Comparison of ENCODE assay signal across 8 cellular contexts in the genomic region with DNA sequence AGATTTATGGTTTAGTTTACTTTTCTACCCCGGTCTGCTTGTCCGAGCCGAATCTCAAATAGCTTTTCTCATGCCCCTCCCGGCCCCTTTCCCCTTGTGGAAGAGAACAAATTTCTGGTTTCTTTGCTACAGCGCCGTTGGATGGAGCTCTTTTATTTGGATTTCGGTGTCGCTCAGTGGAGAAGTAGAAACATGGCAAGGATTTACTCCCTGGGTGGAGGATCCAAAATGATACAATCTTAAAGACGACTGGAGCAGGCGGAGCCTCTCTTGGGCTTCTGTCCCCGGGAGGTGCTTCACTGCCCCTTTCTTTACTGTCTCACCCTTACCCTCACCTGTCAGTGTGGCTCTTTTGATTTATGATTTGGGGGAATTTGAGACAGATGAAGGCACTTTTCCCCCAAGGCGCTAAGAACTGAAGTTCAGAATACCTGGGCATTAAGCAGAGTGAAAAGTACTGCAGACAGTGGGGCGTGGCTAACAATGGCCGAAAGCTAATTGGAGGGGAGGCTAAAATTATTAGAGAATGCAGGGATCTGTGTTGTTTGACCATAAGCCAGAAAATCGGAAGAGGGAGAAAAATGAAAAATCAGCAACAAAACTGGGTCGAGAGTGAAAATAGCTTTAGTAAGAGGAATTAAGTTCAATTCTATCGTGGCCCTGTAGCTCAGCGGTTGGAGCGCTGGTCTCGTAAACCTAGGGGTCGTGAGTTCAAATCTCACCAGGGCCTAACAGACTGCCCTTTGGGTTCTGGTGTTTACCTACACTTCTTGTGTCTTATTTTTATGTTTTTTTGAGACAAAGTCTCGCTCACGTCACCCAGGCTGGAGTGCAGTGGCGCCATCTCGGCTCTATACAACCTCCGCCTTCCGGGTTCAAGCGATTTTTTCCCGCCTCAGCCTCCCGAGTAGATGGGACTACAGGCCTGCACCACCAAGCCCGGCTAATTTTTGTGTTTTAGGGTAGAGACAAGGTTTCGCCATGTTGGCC.
A peak's percentile ranks its signal among the peaks of the same experiment; 100 is the strongest.
DNase-seq lines count a peak whose midpoint lies in the region; ATAC-seq and TF ChIP-seq lines count a peak whose summit lies in the region.

No MANE protein-coding gene starts in this region.

- peak overlapping the region; percentile 9 for H3K4me3 Mint-ChIP-seq in activated B cell treated with CpG ODN at 0.5 μM for 24 hours

- H3K36me3 Mint-ChIP-seq in activated B cell treated with CpG ODN at 0.5 μM for 24 hours (ENCODE audit: low read depth), result no peaks in the 10 kb centered on the region

- no peaks in the 10 kb centered on the region for H3K9me2 ChIP-seq in hepatocyte (replicated peaks; ENCODE audit: insufficient read depth)

- ATAC-seq in activated B cell treated with CpG ODN at 0.5 μM for 24 hours (ENCODE audit: low read depth) (no peak), GM21367 (IDR thresholded peaks at IDR 0.05; ENCODE audit: unreplicated experiment) (no peak), GM19467 (IDR thresholded peaks at IDR 0.05; ENCODE audit: unreplicated experiment) (no peak)

- no peaks in the 10 kb centered on the region for H3K79me2 ChIP-seq in hepatocyte

- 30% methylated on average over 32 of the region's 32 CpGs for WGBS in hepatocyte (ENCODE audit: low lambda C conversion rate, missing lambda C conversion rate)
- WGBS in testis, 2 donors, result 20 to 29% methylated on average over 32 of the region's 32 CpGs

- peaks cover 56% of the 10 kb centered on the region for H3K27me3 Mint-ChIP-seq in activated B cell treated with CpG ODN at 0.5 μM for 24 hours

- H3K4me2 ChIP-seq in hepatocyte, result peak overlapping the region; percentile 78

- peak overlapping the region; percentile 52 for H2AFZ ChIP-seq in hepatocyte

- H3K4me1 ChIP-seq in hepatocyte (ENCODE audit: insufficient read depth), result no peaks in the 10 kb centered on the region
- H3K4me1 ChIP-seq in testis, result no peaks in the 10 kb centered on the region

- H3K4me1 Mint-ChIP-seq in activated B cell treated with CpG ODN at 0.5 μM for 24 hours, result peaks cover 14% of the 10 kb centered on the region

- H3K9me3 ChIP-seq in hepatocyte (ENCODE audit: low read depth), result no peaks in the 10 kb centered on the region
- H3K9me3 ChIP-seq in testis, result no peaks in the 10 kb centered on the region

- DNase-seq in AG04449 (ENCODE audit: low read depth, low spot score) (no peak), H4 (ENCODE audit: low spot score) (peak; percentile 44), activated B cell treated with CpG ODN at 0.5 μM for 24 hours (no peak), hepatocyte (ENCODE audit: low spot score) (peak; percentile 65), testis (no peak), activated gamma-delta T cell (lab: John Stamatoyannopoulos, UW) (no peak)

- no peaks in the 10 kb centered on the region for H3K9me3 Mint-ChIP-seq in activated B cell treated with CpG ODN at 0.5 μM for 24 hours

- TF ChIP-seq POLR2A in testis (IDR thresholded peaks at IDR 0.05), result no peak

- H3K27ac ChIP-seq in hepatocyte (peak overlapping the region; percentile 74), testis (no peak overlapping the region)

- H3K27ac Mint-ChIP-seq in activated B cell treated with CpG ODN at 0.5 μM for 24 hours, result no peak overlapping the region

- H3K27me3 ChIP-seq in hepatocyte, result peaks cover 5% of the 10 kb centered on the region
- H3K27me3 ChIP-seq in testis, result no peaks in the 10 kb centered on the region

- POLR2A ChIA-PET in AG04449 (lab: Yijun Ruan, JAX) (interaction anchor here (1.1 kb wide), 1 partner anchor 275 kb away, joined by 3 read pairs; a partner anchor contains a TSS), activated B cell treated with CpG ODN at 0.5 μM for 24 hours (lab: Charles Lee) (no interaction called here)

- intact Hi-C loops in activated B cell treated with CpG ODN at 0.5 μM for 24 hours (cut with micrococcal nuclease), result no loop called here
- intact Hi-C loops in testis (cut with DNase I; ENCODE audit: low total_unique reads), result no loop called here

- no peaks in the 10 kb centered on the region for H4K20me1 ChIP-seq in hepatocyte (ENCODE audit: insufficient read depth, poor library complexity, severe bottlenecking)

- CTCF ChIA-PET in AG04449 (lab: Yijun Ruan, JAX) (interaction anchor here (0.6 to 1.4 kb wide), 5 partner anchors 9 to 1585 kb away, joined by 3 to 6 read pairs (median 4); no protein-coding TSS in a partner anchor), activated B cell treated with CpG ODN at 0.5 μM for 24 hours (lab: Charles Lee) (no interaction called here)

- TF ChIP-seq CTCF in AG04449 (IDR thresholded peaks at IDR 0.05; ENCODE audit: insufficient read depth, low read length, missing control alignments), result no peak
- TF ChIP-seq CTCF in activated B cell treated with CpG ODN at 0.5 μM for 24 hours (IDR thresholded peaks at IDR 0.05), result no peak
- TF ChIP-seq CTCF in hepatocyte (IDR thresholded peaks at IDR 0.05; ENCODE audit: poor library complexity), result peak; percentile 26
- TF ChIP-seq CTCF in testis (IDR thresholded peaks at IDR 0.05), result no peak

- no peaks in the 10 kb centered on the region for H3K36me3 ChIP-seq in hepatocyte (replicated peaks; ENCODE audit: insufficient read depth, low read depth)
- H3K36me3 ChIP-seq in testis (ENCODE audit: low read depth, missing control alignments), result no peaks in the 10 kb centered on the region

- H3K4me3 ChIP-seq in AG04449 (ENCODE audit: low read depth, low read length), result peak overlapping the region; percentile 58
- peak overlapping the region; percentile 34 for H3K4me3 ChIP-seq in hepatocyte
- H3K4me3 ChIP-seq in testis, result peak overlapping the region; percentile 39 to 51

Comparison
In these comparisons a context has a peak if more than half of its experiments do, and no peak if none do; other contexts are left out.
1. DNase-seq: peak in H4 (single experiment) and hepatocyte (single experiment); none in AG04449 (single experiment), activated B cell treated with CpG ODN at 0.5 μM for 24 hours (single experiment), testis (single experiment) and activated gamma-delta T cell (single experiment).
2. Peak in every context shown above with its lines, with median percentiles within 50 percentile points of each other: H3K4me3 ChIP-seq.